10 cellular contexts compared by ENCODE assay signal in the genomic region with DNA sequence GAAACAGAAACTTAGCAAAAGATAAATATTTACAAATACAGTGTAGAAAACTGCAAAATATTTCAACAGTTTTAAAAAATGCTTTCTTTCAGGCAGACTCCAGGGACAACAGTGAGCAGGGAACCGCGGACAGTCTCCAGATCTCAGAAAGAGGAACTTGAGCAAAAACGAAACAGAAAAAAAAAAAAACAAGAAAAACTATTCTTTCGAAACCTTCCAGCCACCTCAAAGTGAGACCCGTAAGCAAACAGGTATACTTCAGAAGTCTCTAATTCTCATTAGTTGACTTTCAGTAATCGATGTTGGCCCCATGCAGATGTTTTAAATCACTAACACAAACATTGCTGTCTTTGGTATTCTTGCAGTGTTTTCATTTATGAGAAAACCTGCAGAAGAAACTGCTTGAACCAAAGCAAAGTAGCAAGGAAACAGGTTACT. TPM values are rescaled to one million over a fixed set of nuclear protein-coding genes. Genes with fewer than 3 reads are reported as not detected.
DNase-seq lines count a peak whose midpoint lies in the region; ATAC-seq, FAIRE-seq and TF ChIP-seq lines count a peak whose summit lies in the region.
"Had no signal": no experiment of that assay in that cellular context is flagged by ENCODE, and none has a peak within 500 bp of the region (broad histone marks: within the 10 kb centered on the region; RNA-seq: fewer than 3 reads in every experiment).

No MANE protein-coding gene starts in this region.

- H2BK120ac ChIP-seq in IMR-90 (ENCODE audit: low read depth, low read length), result no peak overlapping the region

- H4K5ac ChIP-seq in IMR-90 (ENCODE audit: low read depth, low read length), result no peak overlapping the region

- no peak overlapping the region for H3K27ac Mint-ChIP-seq in osteocyte (ENCODE audit: unreplicated experiment)

- no peak overlapping the region for H3K18ac ChIP-seq in IMR-90 (ENCODE audit: low read depth, low read length)

- TF ChIP-seq CTCF in GM06990 (IDR thresholded peaks at IDR 0.05; ENCODE audit: insufficient read depth, low read length, poor library complexity, severe bottlenecking), result peak; percentile 29
- TF ChIP-seq CTCF in IMR-90 (conservative IDR thresholded peaks at IDR 0.05; ENCODE audit: low read depth, low read length), result no peak
- TF ChIP-seq CTCF in GM12878 (IDR thresholded peaks at IDR 0.05 in 2 of 3, conservative IDR thresholded peaks at IDR 0.05 in 1 of 3; ENCODE audit: control insufficient read depth in 2 of 3, extremely low read depth in 1 of 3, insufficient read depth in 1 of 3, low read depth in 3 of 3, low read length in 3 of 3), result peak in 2 of 3 experiments; percentile 18 to 27; a peak in 1 of 6 replicates
- no peak for TF ChIP-seq CTCF in osteocyte (IDR thresholded peaks at IDR 0.05)

- H4K91ac ChIP-seq in IMR-90 (ENCODE audit: insufficient read depth, low read depth, low read length), result no peak overlapping the region

- peak; percentile 72 for ATAC-seq in GM19455 (IDR thresholded peaks at IDR 0.05; ENCODE audit: unreplicated experiment)
- ATAC-seq in IMR-90 (ENCODE audit: low read depth), result peak; percentile 72
- peak; percentile 79 for ATAC-seq in GM12878
- ATAC-seq in GM19467 (IDR thresholded peaks at IDR 0.05; ENCODE audit: unreplicated experiment), result no peak
- ATAC-seq: HCT116 had no signal

- no peaks in the 10 kb centered on the region; the same call in 1 of the 2 replicates for H3K27me3 ChIP-seq in GM06990 (replicated peaks; ENCODE audit: control insufficient read depth, insufficient read depth, low read length)
- peaks cover 3% of the 10 kb centered on the region for H3K27me3 ChIP-seq in IMR-90 (ENCODE audit: control insufficient read depth, insufficient read depth, low read length)
- peaks cover 0 to 2% of the 10 kb centered on the region in 2 experiments; a peak in 1 of 4 replicates for H3K27me3 ChIP-seq in GM12878 (replicated peaks in 1 of 2; ENCODE audit: control insufficient read depth in 2 of 2, insufficient read depth in 2 of 2, low read length in 1 of 2)
- peaks cover 11% of the 10 kb centered on the region for H3K27me3 ChIP-seq in SJCRH30

- CTCF ChIA-PET in IMR-90 (lab: Yijun Ruan, JAX) (no interaction called here), GM12878 (lab: Yijun Ruan, JAX) (interaction anchor here (1.3 to 2.5 kb wide), 3 partner anchors 14 to 18 kb away, joined by 3 to 26 read pairs (median 5); a partner anchor contains a TSS)

- H3K27ac ChIP-seq in IMR-90 (ENCODE audit: insufficient read depth, low read length) (no peak overlapping the region), GM12878 (ENCODE audit: control insufficient read depth, insufficient read depth) (no peak overlapping the region), SJCRH30 (no peak overlapping the region)

- H4K8ac ChIP-seq in IMR-90 (ENCODE audit: low read depth in 2 of 2, low read length in 2 of 2), result no peak overlapping the region

- WGBS in IMR-90 (ENCODE audit: extremely low coverage in 2 of 2, insufficient read length in 1 of 2), 2 experiments, result 40% methylated on average over 2 of the region's 6 CpGs; no CpG with 5 or more reads in 1 of the 2 experiments
- 0% methylated on average over 6 of the region's 6 CpGs for WGBS in GM12878 (ENCODE audit: insufficient coverage, insufficient replicate concordance, low lambda C conversion rate, missing lambda C conversion rate)

- no peaks in the 10 kb centered on the region for H3K36me3 ChIP-seq in GM06990 (ENCODE audit: control insufficient read depth, insufficient read depth, low read length)
- H3K36me3 ChIP-seq in IMR-90 (ENCODE audit: control insufficient read depth, insufficient read depth, low read length), result no peaks in the 10 kb centered on the region
- H3K36me3 ChIP-seq in GM12878 (ENCODE audit: control insufficient read depth in 2 of 2, insufficient read depth in 2 of 2, low read length in 1 of 2), result no peaks in the 10 kb centered on the region
- no peaks in the 10 kb centered on the region for H3K36me3 ChIP-seq in SJCRH30

- POLR2A ChIA-PET in IMR-90 (lab: Charles Lee; ENCODE audit: unreplicated experiment) (no interaction called here), GM12878 (lab: Charles Lee) (no interaction called here)

- H3K9me3 Mint-ChIP-seq in osteocyte (ENCODE audit: unreplicated experiment), result no peaks in the 10 kb centered on the region

- H4K20me1 ChIP-seq in IMR-90 (ENCODE audit: insufficient read depth, low read length) (no peaks in the 10 kb centered on the region), GM12878 (ENCODE audit: control insufficient read depth, insufficient read depth) (no peaks in the 10 kb centered on the region)

- no peak overlapping the region for H2AK9ac ChIP-seq in IMR-90 (replicated peaks; ENCODE audit: low read depth, low read length, poor library complexity)

- no peaks in the 10 kb centered on the region for H3K9me1 ChIP-seq in IMR-90 (ENCODE audit: insufficient read depth, low read length)

- H3K9me3 ChIP-seq in IMR-90 (ENCODE audit: control insufficient read depth, insufficient read depth, low read length), result no peaks in the 10 kb centered on the region
- H3K9me3 ChIP-seq in GM12878 (replicated peaks; ENCODE audit: control insufficient read depth, insufficient read depth, low read length), result no peaks in the 10 kb centered on the region; the same call in 1 of the 3 replicates
- no peaks in the 10 kb centered on the region for H3K9me3 ChIP-seq in SJCRH30 (replicated peaks)

- TF ChIP-seq POLR2A in IMR-90 (IDR thresholded peaks at IDR 0.05; ENCODE audit: low read depth, low read length) (no peak), GM12878 (IDR thresholded peaks at IDR 0.05; ENCODE audit: low read depth, low read length) (no peak)

- H3K14ac ChIP-seq in IMR-90 (replicated peaks; ENCODE audit: low read depth, low read length), result no peak overlapping the region

- DNase-seq in GM06990 (ENCODE audit: extremely low read depth, insufficient read length) (peak; percentile 65), IMR-90 (no peak), GM12878 (ENCODE audit: low read depth, low spot score) (peak; percentile 76), SJCRH30 (no peak), DMS114 treated with DMSO at 0.1 percent for 48 hours (lab: John Stamatoyannopoulos, UW; ENCODE audit: unreplicated experiment) (no peak), osteocyte (ENCODE audit: extremely low spot score, unreplicated experiment) (no peak)

- in situ Hi-C loops in IMR-90 (cut with MboI; ENCODE audit: low sequenced_read_pairs), result no loop called here
- in situ Hi-C loops in GM12878 (cut with MboI), result no loop called here

- peaks cover 11% of the 10 kb centered on the region for H3K27me3 Mint-ChIP-seq in osteocyte (ENCODE audit: unreplicated experiment)

- no peaks in the 10 kb centered on the region for H3K4me1 ChIP-seq in IMR-90 (ENCODE audit: control insufficient read depth, insufficient read depth, low read length)
- peaks cover 28% of the 10 kb centered on the region for H3K4me1 ChIP-seq in GM12878 (ENCODE audit: control insufficient read depth, insufficient read depth, low read length)
- 0 out of 2 replicates have a peak, but pooled peaks cover 3% of the 10 kb centered on the region for H3K4me1 ChIP-seq in SJCRH30

- no peak overlapping the region for H3K4me3 Mint-ChIP-seq in osteocyte (ENCODE audit: unreplicated experiment)

- H3K4ac ChIP-seq in IMR-90 (ENCODE audit: low read depth, low read length), result no peak overlapping the region

- H3K23ac ChIP-seq in IMR-90 (ENCODE audit: low read depth, low read length), result no peak overlapping the region

- intact Hi-C loops in IMR-90 (cut with micrococcal nuclease), result no loop called here
- intact Hi-C loops in GM12878 (cut with micrococcal nuclease; ENCODE audit: unreplicated experiment), result loop anchor here (10.0 kb wide), 1 partner anchor 414 kb away; no protein-coding TSS in a partner anchor

- TF ChIP-seq RAD21 in IMR-90 (IDR thresholded peaks at IDR 0.05; ENCODE audit: low read length), result no peak
- TF ChIP-seq RAD21 in GM12878 (IDR thresholded peaks at IDR 0.05; ENCODE audit: insufficient read depth, low read depth, low read length), result no peak

- no peak overlapping the region for H2AK5ac ChIP-seq in IMR-90 (ENCODE audit: low read depth, low read length)

- no peak overlapping the region for H3K56ac ChIP-seq in IMR-90 (ENCODE audit: extremely low read depth, insufficient read depth, low read length)

- H2BK15ac ChIP-seq in IMR-90 (ENCODE audit: low read depth, low read length), result no peak overlapping the region

- H3K79me2 ChIP-seq in GM12878 (ENCODE audit: control insufficient read depth, insufficient read depth, low read length), result no peaks in the 10 kb centered on the region

- H3K4me3 ChIP-seq in GM06990 (replicated peaks; ENCODE audit: low read depth, low read length) (no peak overlapping the region), IMR-90 (ENCODE audit: insufficient read depth, low read depth, low read length) (0 out of 2 replicates have a peak overlapping the region, but pooled peaks have one; percentile 11), GM12878 (no peak overlapping the region), SJCRH30 (no peak overlapping the region)

- dilution Hi-C loops in IMR-90 (cut with HindIII; ENCODE audit: low sequenced_read_pairs, unreplicated experiment), result no loop called here

- H3K4me2 ChIP-seq in IMR-90 (ENCODE audit: low read depth, low read length) (no peak overlapping the region; the same call in 1 of the 2 replicates), GM12878 (ENCODE audit: control insufficient read depth, insufficient read depth) (no peak overlapping the region)

- H3K36me3 Mint-ChIP-seq in osteocyte (ENCODE audit: unreplicated experiment), result no peaks in the 10 kb centered on the region

- H2BK5ac ChIP-seq in IMR-90 (ENCODE audit: low read depth, low read length, poor library complexity, severe bottlenecking), result no peak overlapping the region

- SMC1A ChIA-PET in GM12878 (lab: Charles Lee; ENCODE audit: uncharacterized antibody, unreplicated experiment), result interaction anchor here (0.6 to 2.8 kb wide), 2 partner anchors 17 to 157 kb away, joined by 3 to 17 read pairs; no protein-coding TSS in a partner anchor

- TF ChIP-seq EP300 in GM12878 (IDR thresholded peaks at IDR 0.05; ENCODE audit: borderline replicate concordance in 1 of 2, control insufficient read depth in 1 of 2, low read depth in 2 of 2, low read length in 2 of 2), result peak; percentile 77 to 92

- no peaks in the 10 kb centered on the region for H3K4me1 Mint-ChIP-seq in osteocyte (ENCODE audit: unreplicated experiment)

- no peak overlapping the region for H2AFZ ChIP-seq in IMR-90 (replicated peaks; ENCODE audit: low read length, poor library complexity)
- H2AFZ ChIP-seq in GM12878 (ENCODE audit: control insufficient read depth, low read depth, low read length), result no peak overlapping the region

- RAD21 ChIA-PET in GM12878 (lab: Charles Lee; ENCODE audit: unreplicated experiment), result no interaction called here

- no peak overlapping the region for H3K9ac ChIP-seq in IMR-90 (ENCODE audit: low read depth, low read length)
- H3K9ac ChIP-seq in GM12878 (ENCODE audit: control insufficient read depth, insufficient read depth, low read length), result no peak overlapping the region

- FAIRE-seq in GM12878 (lab: Jason Lieb, UNC), result peak; percentile 81
- FAIRE-seq: keratinocyte had no signal

- no TSS peak for BruUV-seq in IMR-90 (replicated peaks; lab: Mats Ljungman, UMichigan)
- BruUV-seq in GM12878 (replicated peaks; lab: Mats Ljungman, UMichigan), result no TSS peak

- no peak overlapping the region for H2BK20ac ChIP-seq in IMR-90 (ENCODE audit: low read depth, low read length)

- no peaks in the 10 kb centered on the region for H3K79me1 ChIP-seq in IMR-90 (ENCODE audit: low read depth in 1 of 2, low read length in 2 of 2)

RNA-seq across cellular contexts. Expression of a gene that starts 15.7 kb away (rescaled TPM):
- total RNA-seq in IMR-90 (2012; rRNA removed), result not detected in 2 replicates
- not detected in 2 replicates for polyA plus RNA-seq in IMR-90 (2012; rRNA removed)
- not detected in 2 replicates for polyA plus RNA-seq in IMR-90 (2012; cell fraction: cytosol; rRNA removed)
- not detected in 2 replicates for polyA plus RNA-seq in IMR-90 (2012; cell fraction: nucleus; rRNA removed; ENCODE audit: low replicate concordance)
- not detected in 2 replicates for total RNA-seq in GM12878 (2013; cell fraction: nucleolus; rRNA removed)
- 0.28 and 0.33 TPM in 2 replicates for total RNA-seq in GM12878 (2014; rRNA removed)
- total RNA-seq in GM12878 (2014; rRNA removed; fragmentation: Illumina TruSeq; extraction: Trizol), result not detected in 2 replicates
- 0.54 TPM in 1 of 2 replicates, not detected in the other for total RNA-seq in GM12878 (2021)
- polyA plus RNA-seq in GM12878 (2011; ENCODE audit: low read depth), result not detected
- polyA plus RNA-seq in GM12878 (2011; rRNA removed), result 0.14 TPM in 1 of 2 replicates, not detected in the other
- polyA plus RNA-seq in GM12878 (2011; cell fraction: cytosol; rRNA removed), result 0.15 TPM in 1 of 2 replicates, not detected in the other
- not detected in 2 replicates for polyA plus RNA-seq in GM12878 (2011; cell fraction: nucleus; rRNA removed)
- 0.39 TPM in 1 of 2 replicates, not detected in the other for polyA plus RNA-seq in GM12878 (2012)
- polyA plus RNA-seq in GM12878 (2014; fragmentation: Illumina TruSeq; extraction: Trizol), result not detected in 2 replicates
- polyA plus RNA-seq in GM12878 (2014; fragmentation: Nextera tagmentation; extraction: Ambion mirVana), result 1 to 10 TPM in 1 of 2 experiments, under 1 TPM in 1; 0.84 to 1.8 TPM
- polyA plus RNA-seq in GM12878 (2014; rRNA removed), result 0.28 and 0.40 TPM in 2 replicates
- under 1 TPM in 1 of 2 experiments, not detected in 1; 0.40 TPM for polyA plus RNA-seq in GM12878 (2016; fragmentation: Nextera tagmentation; extraction: Ambion mirVana)
- polyA minus RNA-seq in GM12878 (2011; rRNA and poly(A)+ RNA removed), result not detected in 2 replicates
- polyA minus RNA-seq in GM12878 (2011; cell fraction: cytosol; rRNA and poly(A)+ RNA removed), result not detected in 2 replicates
- polyA minus RNA-seq in GM12878 (2011; cell fraction: nucleus; rRNA and poly(A)+ RNA removed), result not detected in 2 replicates
- not detected in 2 replicates for total RNA-seq in SJCRH30 (2014; rRNA removed; shearing (Covaris generic))
- not detected in 2 replicates for total RNA-seq in osteocyte
- polyA plus RNA-seq: keratinocyte had no signal

RNA-seq across cellular contexts. Expression of a gene that starts 22.4 kb away (rescaled TPM):
- total RNA-seq in IMR-90 (2012; rRNA removed) (0.18 TPM in 1 of 2 replicates, not detected in the other), GM12878 (2014; rRNA removed) (not detected in 2 replicates), GM12878 (2014; rRNA removed; fragmentation: Illumina TruSeq; extraction: Trizol) (not detected in 2 replicates), GM12878 (2021) (not detected in 2 replicates), osteocyte (not detected in 2 replicates)
- polyA plus RNA-seq in IMR-90 (2012; rRNA removed) (not detected in 2 replicates), GM12878 (2011; rRNA removed) (not detected in 2 replicates), GM12878 (2014; fragmentation: Illumina TruSeq; extraction: Trizol) (not detected in 2 replicates), GM12878 (2014; fragmentation: Nextera tagmentation; extraction: Ambion mirVana) (not detected), GM12878 (2014; rRNA removed) (not detected in 2 replicates), GM12878 (2016; fragmentation: Nextera tagmentation; extraction: Ambion mirVana) (not detected)
- not detected in 2 replicates for polyA plus RNA-seq in IMR-90 (2012; cell fraction: cytosol; rRNA removed)
- polyA plus RNA-seq in IMR-90 (2012; cell fraction: nucleus; rRNA removed; ENCODE audit: low replicate concordance), result not detected in 2 replicates
- not detected in 2 replicates for total RNA-seq in GM12878 (2013; cell fraction: nucleolus; rRNA removed)
- not detected for polyA plus RNA-seq in GM12878 (2011; ENCODE audit: low read depth)
- not detected in 2 replicates for polyA plus RNA-seq in GM12878 (2011; cell fraction: cytosol; rRNA removed)
- not detected in 2 replicates for polyA plus RNA-seq in GM12878 (2011; cell fraction: nucleus; rRNA removed)
- not detected in 2 replicates for polyA plus RNA-seq in GM12878 (2012)
- polyA minus RNA-seq in GM12878 (2011; rRNA and poly(A)+ RNA removed), result not detected in 2 replicates
- not detected in 2 replicates for polyA minus RNA-seq in GM12878 (2011; cell fraction: cytosol; rRNA and poly(A)+ RNA removed)
- not detected in 2 replicates for polyA minus RNA-seq in GM12878 (2011; cell fraction: nucleus; rRNA and poly(A)+ RNA removed)
- not detected in 2 replicates for total RNA-seq in SJCRH30 (2014; rRNA removed; shearing (Covaris generic))
- polyA plus RNA-seq: keratinocyte had no signal

RNA-seq across cellular contexts. Expression of a gene that starts 59.4 kb away (rescaled TPM):
- not detected in 2 replicates for total RNA-seq in IMR-90 (2012; rRNA removed)
- not detected in 2 replicates for polyA plus RNA-seq in IMR-90 (2012; rRNA removed)
- polyA plus RNA-seq in IMR-90 (2012; cell fraction: cytosol; rRNA removed), result not detected in 2 replicates
- polyA plus RNA-seq in IMR-90 (2012; cell fraction: nucleus; rRNA removed; ENCODE audit: low replicate concordance), result not detected in 2 replicates
- total RNA-seq in GM12878 (2013; cell fraction: nucleolus; rRNA removed), result not detected in 2 replicates
- not detected in 2 replicates for total RNA-seq in GM12878 (2014; rRNA removed)
- total RNA-seq in GM12878 (2014; rRNA removed; fragmentation: Illumina TruSeq; extraction: Trizol), result not detected in 2 replicates
- total RNA-seq in GM12878 (2021), result not detected in 2 replicates
- polyA plus RNA-seq in GM12878 (2011; ENCODE audit: low read depth), result not detected
- not detected in 2 replicates for polyA plus RNA-seq in GM12878 (2011; rRNA removed)
- polyA plus RNA-seq in GM12878 (2011; cell fraction: cytosol; rRNA removed), result not detected in 2 replicates
- not detected in 2 replicates for polyA plus RNA-seq in GM12878 (2011; cell fraction: nucleus; rRNA removed)
- not detected in 2 replicates for polyA plus RNA-seq in GM12878 (2012)
- polyA plus RNA-seq in GM12878 (2014; fragmentation: Illumina TruSeq; extraction: Trizol), result not detected in 2 replicates
- not detected for polyA plus RNA-seq in GM12878 (2014; fragmentation: Nextera tagmentation; extraction: Ambion mirVana)
- polyA plus RNA-seq in GM12878 (2014; rRNA removed), result not detected in 2 replicates
- not detected for polyA plus RNA-seq in GM12878 (2016; fragmentation: Nextera tagmentation; extraction: Ambion mirVana)
- polyA minus RNA-seq in GM12878 (2011; rRNA and poly(A)+ RNA removed), result not detected in 2 replicates
- polyA minus RNA-seq in GM12878 (2011; cell fraction: cytosol; rRNA and poly(A)+ RNA removed), result not detected in 2 replicates
- polyA minus RNA-seq in GM12878 (2011; cell fraction: nucleus; rRNA and poly(A)+ RNA removed), result not detected in 2 replicates
- not detected in 2 replicates for total RNA-seq in SJCRH30 (2014; rRNA removed; shearing (Covaris generic))
- not detected in 2 replicates for total RNA-seq in osteocyte
- polyA plus RNA-seq: keratinocyte had no signal

Comparison
In these comparisons a context has a peak if more than half of its experiments do, and no peak if none do; other contexts are left out.
1. DNase-seq: peak in GM06990 (single experiment) and GM12878 (single experiment); none in IMR-90 (single experiment), SJCRH30 (0 of 2), DMS114 treated with DMSO at 0.1 percent for 48 hours (single experiment) and osteocyte (single experiment).
2. CTCF ChIP-seq: peak in GM06990 (single experiment) and GM12878 (2 of 3); none in IMR-90 (single experiment) and osteocyte (single experiment).